In genomic region chr1:42935971-42936308, GRCh38 we compare ENCODE assay signal across 10 cellular contexts. TPM values are rescaled to one million over a fixed set of nuclear protein-coding genes. Genes with fewer than 3 reads are reported as not detected.
DNase-seq lines count a peak whose midpoint lies in the region; ATAC-seq and TF ChIP-seq lines count a peak whose summit lies in the region.
"Had no signal": no experiment of that assay in that cellular context is flagged by ENCODE, and none has a peak within 500 bp of the region (broad histone marks: within the 10 kb centered on the region; RNA-seq: fewer than 3 reads in every experiment).

No MANE protein-coding gene starts in this region.

- peak overlapping the region; percentile 97 for H3K27ac Mint-ChIP-seq in activated T-cell treated with anti-CD3 and anti-CD28 coated beads, Interleukin-2, amount 50 U/mL, for 24 hours
- peak overlapping the region; percentile 95 for H3K27ac Mint-ChIP-seq in activated CD4-positive, alpha-beta memory T cell treated with anti-CD3 and anti-CD28 coated beads for 36 hours

- no peak for DNase-seq in activated T-cell treated with anti-CD3 and anti-CD28 coated beads, Interleukin-2, amount 50 U/mL, for 24 hours
- DNase-seq in activated T-cell treated with anti-CD3 and anti-CD28 coated beads for 4 hours (no peak), hepatocyte (ENCODE audit: low spot score) (no peak), suprapubic skin (ENCODE audit: low spot score in 2 of 2) (no peak), HAP-1 (ENCODE audit: low spot score in 2 of 2) (no peak)
- DNase-seq in activated CD4-positive, alpha-beta memory T cell treated with anti-CD3 and anti-CD28 coated beads for 36 hours: no peak
- DNase-seq: NCI-H187 had no signal

- WGBS in hepatocyte (ENCODE audit: low lambda C conversion rate, missing lambda C conversion rate): 76% methylated on average over 5 of the region's 5 CpGs
- 57% methylated on average over 5 of the region's 5 CpGs for WGBS in suprapubic skin

- TF ChIP-seq EP300 in suprapubic skin (IDR thresholded peaks at IDR 0.05): no peak

- no peaks in the 10 kb centered on the region for H3K27me3 ChIP-seq in hepatocyte
- no peaks in the 10 kb centered on the region for H3K27me3 ChIP-seq in suprapubic skin
- no peaks in the 10 kb centered on the region for H3K27me3 ChIP-seq in HAP-1 (ENCODE audit: low read depth)

- H2AFZ ChIP-seq in hepatocyte: no peak overlapping the region

- POLR2A ChIA-PET in activated CD4-positive, alpha-beta memory T cell treated with anti-CD3 and anti-CD28 coated beads for 36 hours (lab: Charles Lee): interaction anchor here (1.2 to 1.7 kb wide), 3 partner anchors 14 to 20 kb away, joined by 3 to 6 read pairs (median 6); no protein-coding TSS in a partner anchor

- intact Hi-C loops in activated CD4-positive, alpha-beta memory T cell treated with anti-CD3 and anti-CD28 coated beads for 36 hours (cut with micrococcal nuclease): loop anchor here (10.0 kb wide), 2 partner anchors 429 to 601 kb away; partner anchors contain the start of genes ELOVL1 and FOXJ3

- H3K36me3 Mint-ChIP-seq in activated T-cell treated with anti-CD3 and anti-CD28 coated beads, Interleukin-2, amount 50 U/mL, for 24 hours (ENCODE audit: low read depth): peaks cover 98% of the 10 kb centered on the region
- H3K36me3 Mint-ChIP-seq in activated CD4-positive, alpha-beta memory T cell treated with anti-CD3 and anti-CD28 coated beads for 36 hours: peaks cover 51% of the 10 kb centered on the region

- TF ChIP-seq CTCF in hepatocyte (IDR thresholded peaks at IDR 0.05; ENCODE audit: poor library complexity): no peak
- no peak for TF ChIP-seq CTCF in suprapubic skin (IDR thresholded peaks at IDR 0.05)

- H3K4me3 ChIP-seq in hepatocyte (no peak overlapping the region), suprapubic skin (no peak overlapping the region), HAP-1 (no peak overlapping the region)

- no peak overlapping the region for H3K4me3 Mint-ChIP-seq in activated T-cell treated with anti-CD3 and anti-CD28 coated beads, Interleukin-2, amount 50 U/mL, for 24 hours
- H3K4me3 Mint-ChIP-seq in activated CD4-positive, alpha-beta memory T cell treated with anti-CD3 and anti-CD28 coated beads for 36 hours: no peak overlapping the region

- H3K4me1 ChIP-seq in hepatocyte (ENCODE audit: insufficient read depth) (peaks cover 63% of the 10 kb centered on the region), suprapubic skin (peaks cover 98% of the 10 kb centered on the region), HAP-1 (no peaks in the 10 kb centered on the region)

- H3K36me3 ChIP-seq in hepatocyte (replicated peaks; ENCODE audit: insufficient read depth, low read depth) (no peaks in the 10 kb centered on the region), suprapubic skin (peaks cover under 1% of the 10 kb centered on the region), HAP-1 (replicated peaks) (peaks cover 41% of the 10 kb centered on the region)

- H3K79me2 ChIP-seq in hepatocyte: peaks cover 75% of the 10 kb centered on the region

- CTCF ChIA-PET in activated CD4-positive, alpha-beta memory T cell treated with anti-CD3 and anti-CD28 coated beads for 36 hours (lab: Charles Lee): interaction anchor here (1.1 to 5.3 kb wide), 3 partner anchors 12 to 138 kb away, joined by 3 to 39 read pairs (median 4); no protein-coding TSS in a partner anchor

- H3K27me3 Mint-ChIP-seq in activated T-cell treated with anti-CD3 and anti-CD28 coated beads, Interleukin-2, amount 50 U/mL, for 24 hours: no peaks in the 10 kb centered on the region
- no peaks in the 10 kb centered on the region for H3K27me3 Mint-ChIP-seq in activated CD4-positive, alpha-beta memory T cell treated with anti-CD3 and anti-CD28 coated beads for 36 hours

- in situ Hi-C loops in HAP-1 (cut with MboI; ENCODE audit: low sequenced_read_pairs): no loop called here

- no peaks in the 10 kb centered on the region for H3K9me3 ChIP-seq in hepatocyte (ENCODE audit: low read depth)
- no peaks in the 10 kb centered on the region for H3K9me3 ChIP-seq in suprapubic skin
- H3K9me3 ChIP-seq in HAP-1: no peaks in the 10 kb centered on the region

- peaks cover 98% of the 10 kb centered on the region for H3K4me1 Mint-ChIP-seq in activated T-cell treated with anti-CD3 and anti-CD28 coated beads, Interleukin-2, amount 50 U/mL, for 24 hours (ENCODE audit: low read depth)
- H3K4me1 Mint-ChIP-seq in activated CD4-positive, alpha-beta memory T cell treated with anti-CD3 and anti-CD28 coated beads for 36 hours (ENCODE audit: low read depth): peaks cover 97% of the 10 kb centered on the region

- ATAC-seq in HG03025 (IDR thresholded peaks at IDR 0.05; ENCODE audit: low FRiP score, unreplicated experiment) (no peak), HG03442 (IDR thresholded peaks at IDR 0.05; ENCODE audit: unreplicated experiment) (no peak)
- ATAC-seq: Right ventricle myocardium inferior had no signal

- no peak for TF ChIP-seq POLR2A in suprapubic skin (IDR thresholded peaks at IDR 0.05)

- peak overlapping the region; percentile 89 for H3K27ac ChIP-seq in hepatocyte
- peak overlapping the region; percentile 83 for H3K27ac ChIP-seq in suprapubic skin

- no peaks in the 10 kb centered on the region for H3K9me2 ChIP-seq in hepatocyte (replicated peaks; ENCODE audit: insufficient read depth)

- H3K9me3 Mint-ChIP-seq in activated T-cell treated with anti-CD3 and anti-CD28 coated beads, Interleukin-2, amount 50 U/mL, for 24 hours: no peaks in the 10 kb centered on the region
- H3K9me3 Mint-ChIP-seq in activated CD4-positive, alpha-beta memory T cell treated with anti-CD3 and anti-CD28 coated beads for 36 hours: no peaks in the 10 kb centered on the region

- peaks cover 12% of the 10 kb centered on the region for H4K20me1 ChIP-seq in hepatocyte (ENCODE audit: insufficient read depth, poor library complexity, severe bottlenecking)

- H3K4me2 ChIP-seq in hepatocyte: peak overlapping the region; percentile 44

RNA-seq across cellular contexts. Expression of gene SLC2A1, which starts 22.7 kb away (rescaled TPM):
- 10 to 100 TPM; 67.6 to 73.6 TPM for total RNA-seq in activated CD4-positive, alpha-beta memory T cell treated with anti-CD3 and anti-CD28 coated beads for 36 hours
- 271 and 301 TPM in 2 replicates for total RNA-seq in hepatocyte
- polyA plus RNA-seq in hepatocyte: 271 and 314 TPM in 2 replicates
- 1,000 to 10,000 TPM in 1 of 4 donors, 100 to 1,000 TPM in 3; 466 to 1,239 (median 686) TPM for total RNA-seq in suprapubic skin
